ENCODE assay signal across 1 cellular context in genomic region chr9:134895849-134896833, GRCh38.
TF ChIP-seq lines count a peak whose summit lies in the region.

No MANE protein-coding gene starts in this region.

TF ChIP-seq in HepG2, 621 proteins besides CTCF, POLR2A, EP300 and RAD21 (continued from another document):
- TF ChIP-seq ETS1 (CRISPR knock-in tag; IDR thresholded peaks at IDR 0.05) (no peak), ARID5B (CRISPR knock-in tag; IDR thresholded peaks at IDR 0.05) (0 out of 2 replicates have a peak, but pooled peaks have one; percentile 22)
